In the genomic region with DNA sequence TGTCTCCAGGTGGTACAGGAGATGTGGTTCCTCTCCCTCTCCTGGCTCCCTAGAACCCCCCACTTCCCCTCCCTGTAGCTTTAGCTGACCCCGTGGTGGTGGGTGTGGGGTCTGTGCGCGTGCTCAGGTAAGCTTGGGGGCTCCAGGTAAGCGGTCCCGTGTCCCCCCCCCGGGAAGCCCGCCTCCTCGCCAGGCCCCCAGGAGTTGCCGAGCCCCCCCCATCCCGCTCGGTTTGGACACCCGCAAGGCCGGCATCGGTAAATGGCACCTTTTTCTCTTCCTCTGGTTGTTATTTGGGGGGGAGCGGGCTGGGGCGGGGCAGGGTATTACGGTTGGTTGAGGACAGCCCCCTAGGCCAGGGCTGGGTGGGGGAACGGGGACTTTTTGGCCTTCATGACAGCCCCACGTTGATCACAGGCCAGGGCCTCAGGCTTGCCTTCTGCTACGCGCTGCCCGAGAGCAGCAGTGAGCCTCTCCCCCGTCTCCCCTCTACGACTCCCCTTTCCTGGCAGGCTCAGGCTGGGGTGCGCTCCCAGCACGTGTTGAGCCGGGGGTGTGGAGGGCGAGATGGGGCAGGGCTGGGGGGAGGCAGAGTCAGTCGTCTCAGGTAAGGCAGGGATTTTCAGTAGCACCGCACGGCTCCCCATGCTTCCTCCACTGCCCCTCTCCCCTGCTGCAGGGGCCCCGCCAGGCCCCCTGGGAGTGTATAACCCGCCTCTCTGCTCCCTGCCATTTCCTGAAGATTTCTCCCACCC, we compare ENCODE assay signal across 18 cellular contexts. TPM values are rescaled to one million over a fixed set of nuclear protein-coding genes. Genes with fewer than 3 reads are reported as not detected.
A peak's percentile ranks its signal among the peaks of the same experiment; 100 is the strongest.
DNase-seq lines count a peak whose midpoint lies in the region; ATAC-seq, FAIRE-seq and TF ChIP-seq lines count a peak whose summit lies in the region.
"Had no signal": no experiment of that assay in that cellular context is flagged by ENCODE, and none has a peak within 500 bp of the region (broad histone marks: within the 10 kb centered on the region; RNA-seq: fewer than 3 reads in every experiment).

No MANE protein-coding gene starts in this region.

- H3K79me1 ChIP-seq in H1 (ENCODE audit: low read depth, low read length) = peaks cover 19% of the 10 kb centered on the region

- H3K23me2 ChIP-seq in H1 (ENCODE audit: low read depth, low read length) = no peaks in the 10 kb centered on the region

- H2BK12ac ChIP-seq in H1 (ENCODE audit: low read depth, low read length) = no peak overlapping the region

- H3K9ac ChIP-seq in HCT116 (ENCODE audit: low read length) (no peak overlapping the region), H1 (replicated peaks in 1 of 4; ENCODE audit: extremely low read depth in 1 of 4, low read depth in 3 of 4, low read length in 3 of 4) (no peak overlapping the region)
- H3K9ac ChIP-seq: KMS-11 had no signal

- no peak for TF ChIP-seq POLR2A in HCT116 (IDR thresholded peaks at IDR 0.05; ENCODE audit: borderline replicate concordance, extremely low read depth, insufficient read depth, insufficient read length)
- no peak for TF ChIP-seq POLR2A in H1 (IDR thresholded peaks at IDR 0.05; ENCODE audit: control extremely low read depth in 1 of 2, low read depth in 2 of 2, low read length in 2 of 2)

- no peak for DNase-seq in cardiac muscle cell (ENCODE audit: low read depth in 1 of 2, low spot score in 1 of 2)
- no peak for DNase-seq in left ventricle myocardium superior
- no peak for DNase-seq in HCT116 (ENCODE audit: low read depth, low spot score)
- no peak for DNase-seq in H1 (ENCODE audit: low read depth in 1 of 2, low spot score in 2 of 2)
- DNase-seq in osteoblast (ENCODE audit: insufficient read length, low spot score, missing footprints) = peak; percentile 31
- DNase-seq in mucosa of descending colon = no peak
- DNase-seq: DMS79 treated with DMSO at 0.1 percent for 48 hours; MV-4-11; NCI-H187; NCI-H446; NCI-H526 treated with DMSO at 0.1 percent for 48 hours; NK-92 treated with Interleukin-12 subunit alpha and Interleukin-12 subunit beta, amount 100 ng/mL, for 24 hours; Peyer's patch had no signal

- CTCF ChIA-PET in HCT116 (lab: Charles Lee) = no interaction called here
- CTCF ChIA-PET in H1 (lab: Charles Lee; ENCODE audit: partially characterized antibody) = interaction anchor here (0.6 to 1.8 kb wide), 5 partner anchors 14 to 130 kb away, joined by 3 to 6 read pairs (median 3); no protein-coding TSS in a partner anchor

- no peak for TF ChIP-seq EP300 in H1 (IDR thresholded peaks at IDR 0.05; ENCODE audit: borderline replicate concordance in 1 of 2, low read depth in 2 of 2, low read length in 2 of 2)

- H3K27ac ChIP-seq in cardiac muscle cell (peak overlapping the region; percentile 72), HCT116 (ENCODE audit: low read depth, low read length) (no peak overlapping the region), H1 (ENCODE audit: low read depth, low read length) (no peak overlapping the region), osteoblast (ENCODE audit: low read depth, low read length) (no peak overlapping the region)
- H3K27ac ChIP-seq: A549, C4-2B, KMS-11, Peyer's patch had no signal

- no peak overlapping the region for H2BK15ac ChIP-seq in H1 (ENCODE audit: low read length)

- H4K8ac ChIP-seq in H1 (ENCODE audit: extremely low read depth, insufficient read depth, low read length) = 0 out of 2 replicates have a peak overlapping the region, but pooled peaks have one; percentile 15

- no peak overlapping the region for H3K4me3 ChIP-seq in cardiac muscle cell
- H3K4me3 ChIP-seq in HCT116 (replicated peaks in 1 of 2; ENCODE audit: low read depth in 1 of 2, low read length in 2 of 2) = no peak overlapping the region
- H3K4me3 ChIP-seq in H1 (ENCODE audit: extremely low read depth in 1 of 4, insufficient read depth in 2 of 4, low read depth in 3 of 4, low read length in 4 of 4) = no peak overlapping the region
- no peak overlapping the region for H3K4me3 ChIP-seq in osteoblast (ENCODE audit: insufficient read depth, low read length)
- H3K4me3 ChIP-seq in mucosa of descending colon = no peak overlapping the region
- H3K4me3 ChIP-seq: A549, Peyer's patch had no signal

- TF ChIP-seq CTCF in cardiac muscle cell (IDR thresholded peaks at IDR 0.05; ENCODE audit: low read depth, low read length) (no peak), HCT116 (IDR thresholded peaks at IDR 0.05 in 2 of 3, conservative IDR thresholded peaks at IDR 0.05 in 1 of 3; ENCODE audit: borderline replicate concordance in 1 of 3, insufficient read depth in 1 of 3, low read depth in 2 of 3, low read length in 2 of 3) (no peak), H1 (IDR thresholded peaks at IDR 0.05; ENCODE audit: control extremely low read depth in 1 of 3, insufficient read depth in 1 of 3, low read depth in 1 of 3, low read length in 3 of 3) (no peak), osteoblast (IDR thresholded peaks at IDR 0.05; ENCODE audit: extremely low read depth, low read depth, low read length) (no peak), mucosa of descending colon (IDR thresholded peaks at IDR 0.05) (no peak)

- RAD21 ChIA-PET in HCT116 (lab: Charles Lee; ENCODE audit: low non-redundant PET in 1 of 2, low total read pairs in 2 of 2, uncharacterized antibody in 2 of 2, unreplicated experiment in 2 of 2) = no interaction called here

- H3K79me2 ChIP-seq in HCT116 (ENCODE audit: insufficient read depth, low read length) (peaks cover 65% of the 10 kb centered on the region), H1 (ENCODE audit: control insufficient read depth in 1 of 2, insufficient read depth in 2 of 2, low read length in 2 of 2) (peaks cover 0 to 14% of the 10 kb centered on the region in 2 experiments; a peak in 1 of 4 replicates), osteoblast (ENCODE audit: insufficient read depth, low read length) (peaks cover 47% of the 10 kb centered on the region)

- no peaks in the 10 kb centered on the region for H3K9me2 ChIP-seq in HCT116 (ENCODE audit: insufficient read depth)

- H2AFZ ChIP-seq in HCT116 (ENCODE audit: low read depth, low read length, poor library complexity, severe bottlenecking) (no peak overlapping the region), H1 (ENCODE audit: low read length) (no peak overlapping the region), osteoblast (ENCODE audit: low read length) (no peak overlapping the region)

- H3K36me3 ChIP-seq in cardiac muscle cell (peaks cover 66% of the 10 kb centered on the region), HCT116 (ENCODE audit: control insufficient read depth in 1 of 2, insufficient read depth in 2 of 2, low read length in 2 of 2) (peaks cover 71 to 82% of the 10 kb centered on the region in 2 experiments), H1 (ENCODE audit: control insufficient read depth in 2 of 4, insufficient read depth in 4 of 4, low read length in 3 of 4) (peaks cover 40 to 86% (median 76%) of the 10 kb centered on the region in 4 experiments), osteoblast (ENCODE audit: insufficient read depth, low read length) (peaks cover 79% of the 10 kb centered on the region), mucosa of descending colon (ENCODE audit: low read depth) (peaks cover 3% of the 10 kb centered on the region)

- H4K5ac ChIP-seq in H1 (ENCODE audit: insufficient read length, low read depth, low read length) = no peak overlapping the region

- H4K20me1 ChIP-seq in HCT116 (ENCODE audit: insufficient read depth) (peaks cover 3% of the 10 kb centered on the region; the same call in 1 of the 2 replicates), H1 (replicated peaks in 1 of 2; ENCODE audit: control insufficient read depth in 1 of 2, insufficient read depth in 2 of 2, low read length in 2 of 2) (peaks cover 20 to 39% of the 10 kb centered on the region in 2 experiments), osteoblast (ENCODE audit: insufficient read depth, low read length) (peaks cover 50% of the 10 kb centered on the region)

- TSS peak; percentile 15 for BruUV-seq in HCT116 (replicated peaks; lab: Mats Ljungman, UMichigan)

- H2BK5ac ChIP-seq in H1 (ENCODE audit: low read depth, low read length) = no peak overlapping the region

- H4K91ac ChIP-seq in H1 (replicated peaks; ENCODE audit: insufficient read length, low read length) = no peak overlapping the region

- no peaks in the 10 kb centered on the region for H3K9me3 ChIP-seq in cardiac muscle cell (ENCODE audit: low read depth)
- no peaks in the 10 kb centered on the region for H3K9me3 ChIP-seq in HCT116 (ENCODE audit: control insufficient read depth in 1 of 2, insufficient read depth in 1 of 2, low read depth in 1 of 2, low read length in 2 of 2)
- H3K9me3 ChIP-seq in H1 (ENCODE audit: insufficient read depth in 2 of 2, low read depth in 1 of 2, low read length in 1 of 2) = no peaks in the 10 kb centered on the region
- H3K9me3 ChIP-seq in osteoblast (ENCODE audit: low read depth, low read length) = no peaks in the 10 kb centered on the region
- no peaks in the 10 kb centered on the region for H3K9me3 ChIP-seq in mucosa of descending colon
- H3K9me3 ChIP-seq: A549, Peyer's patch had no signal

- H3K4me1 ChIP-seq in cardiac muscle cell (ENCODE audit: low read depth) (peaks cover 3% of the 10 kb centered on the region), HCT116 (ENCODE audit: control insufficient read depth in 1 of 2, insufficient read depth in 2 of 2, low read length in 2 of 2) (no peaks in the 10 kb centered on the region), H1 (replicated peaks in 1 of 4; ENCODE audit: control insufficient read depth in 3 of 4, insufficient read depth in 4 of 4, low read length in 3 of 4) (no peaks in the 10 kb centered on the region), osteoblast (ENCODE audit: insufficient read depth, low read length) (no peaks in the 10 kb centered on the region), mucosa of descending colon (ENCODE audit: low read depth) (no peaks in the 10 kb centered on the region)
- H3K4me1 ChIP-seq: Peyer's patch had no signal

- no peak for FAIRE-seq in H1 (lab: Jason Lieb, UNC)
- FAIRE-seq: A549 had no signal

- TF ChIP-seq RAD21 in HCT116 (IDR thresholded peaks at IDR 0.05; ENCODE audit: low read depth) = no peak
- no peak for TF ChIP-seq RAD21 in H1 (IDR thresholded peaks at IDR 0.05 in 1 of 2, conservative IDR thresholded peaks at IDR 0.05 in 1 of 2; ENCODE audit: low read depth in 2 of 2, low read length in 2 of 2)

- WGBS in H1 (ENCODE audit: extremely low coverage in 1 of 2, insufficient coverage in 1 of 2, insufficient read length in 1 of 2, insufficient replicate concordance in 2 of 2, low coverage in 1 of 2, low lambda C conversion rate in 2 of 2, missing lambda C conversion rate in 1 of 2), 2 experiments = 85% methylated on average over 19 of the region's 33 CpGs; no CpG with 5 or more reads in 1 of the 2 experiments

- no peak overlapping the region for H3K18ac ChIP-seq in H1 (ENCODE audit: extremely low read depth, low read length)

- no peak overlapping the region for H3K4ac ChIP-seq in H1 (replicated peaks; ENCODE audit: insufficient read length, low read depth, low read length)

- intact Hi-C loops in left ventricle myocardium superior (cut with micrococcal nuclease) (loop anchor here (5.0 kb wide), 1 partner anchor 104 kb away; no protein-coding TSS in a partner anchor), HCT116 (cut with micrococcal nuclease) (no loop called here), mucosa of descending colon (cut with DNase I, micrococcal nuclease) (no loop called here)

- H3K56ac ChIP-seq in H1 (replicated peaks; ENCODE audit: insufficient read length, low read depth, low read length) = no peak overlapping the region

- no peak overlapping the region for H2AK5ac ChIP-seq in H1 (ENCODE audit: low read depth, low read length)

- no peak overlapping the region for H3K14ac ChIP-seq in H1 (ENCODE audit: insufficient read length)

- H2BK120ac ChIP-seq in H1 (replicated peaks; ENCODE audit: low read depth, low read length) = no peak overlapping the region

- no peaks in the 10 kb centered on the region for H3K27me3 ChIP-seq in cardiac muscle cell
- no peaks in the 10 kb centered on the region for H3K27me3 ChIP-seq in HCT116 (ENCODE audit: insufficient read depth, low read length)
- H3K27me3 ChIP-seq in H1 (replicated peaks in 1 of 4; ENCODE audit: control insufficient read depth in 3 of 4, extremely low read depth in 1 of 4, insufficient read depth in 3 of 4, low read length in 3 of 4) = no peaks in the 10 kb centered on the region
- no peaks in the 10 kb centered on the region for H3K27me3 ChIP-seq in osteoblast (ENCODE audit: insufficient read depth, low read length)
- H3K27me3 ChIP-seq: Peyer's patch had no signal

- ATAC-seq in left ventricle myocardium superior = no peak
- no peak for ATAC-seq in HCT116
- ATAC-seq in HG03565 (IDR thresholded peaks at IDR 0.05; ENCODE audit: unreplicated experiment) = no peak
- ATAC-seq in GM19452 (IDR thresholded peaks at IDR 0.05; ENCODE audit: unreplicated experiment) = no peak
- ATAC-seq in mucosa of descending colon = no peak
- ATAC-seq: A549 had no signal

- no peak overlapping the region for H3K4me2 ChIP-seq in HCT116 (ENCODE audit: low read length)
- H3K4me2 ChIP-seq in H1 (ENCODE audit: insufficient read depth in 1 of 2, low read depth in 2 of 2, low read length in 2 of 2) = no peak overlapping the region
- H3K4me2 ChIP-seq in osteoblast (ENCODE audit: insufficient read depth, low read length) = no peak overlapping the region
- H3K4me2 ChIP-seq: A549, KMS-11 had no signal

- H3K23ac ChIP-seq in H1 (ENCODE audit: insufficient read length) = no peak overlapping the region

- H2BK20ac ChIP-seq in H1 (ENCODE audit: low read length) = no peak overlapping the region

- POLR2A ChIA-PET in HCT116 (lab: Charles Lee) (no interaction called here), H1 (lab: Charles Lee; ENCODE audit: partially characterized antibody) (interaction anchor here (0.7 to 3.6 kb wide), 3 partner anchors 9 to 107 kb away, joined by 3 to 30 read pairs (median 3); no protein-coding TSS in a partner anchor)

RNA-seq across cellular contexts. Expression of gene LIN7B, which starts 10.7 kb away (rescaled TPM):
- 20.0 and 24.5 TPM in 2 replicates for total RNA-seq in cardiac muscle cell
- 34.6 and 37.8 TPM in 2 replicates for polyA plus RNA-seq in cardiac muscle cell
- total RNA-seq in left ventricle myocardium superior = 19.8 TPM
- 7.2 TPM for total RNA-seq in HCT116 (2021; ENCODE audit: unreplicated experiment)
- 7.0 and 7.1 TPM in 2 replicates for polyA plus RNA-seq in HCT116 (2012)
- 4.1 and 4.2 TPM in 2 replicates for total RNA-seq in H1 (2021; fragmentation: NEBNext Ultra II Directional; extraction: Animal tissue kit (Norgen Biotek cat#: 25700))
- polyA plus RNA-seq in H1 (2011; rRNA removed) = 4.1 and 6.0 TPM in 2 replicates
- 4.6 TPM for polyA plus RNA-seq in H1 (2011; cell fraction: cytosol; rRNA removed)
- polyA plus RNA-seq in H1 (2011; cell fraction: nucleus; rRNA removed) = 9.1 TPM
- polyA plus RNA-seq in H1 (2012, experiment 1 of 2) = 1.7 to 7.5 TPM (median 4.9 TPM) in 4 replicates
- polyA plus RNA-seq in H1 (2012, experiment 2 of 2) = 2.1 TPM
- 1.8 TPM for polyA plus RNA-seq in H1 (2013, experiment 1 of 2)
- polyA plus RNA-seq in H1 (2013, experiment 2 of 2) = 2.8 TPM
- 1.6 and 2.4 TPM in 2 replicates for polyA minus RNA-seq in H1 (2011; rRNA and poly(A)+ RNA removed)
- not detected for polyA minus RNA-seq in H1 (2011; cell fraction: cytosol; rRNA and poly(A)+ RNA removed)
- 3.5 TPM for polyA minus RNA-seq in H1 (2011; cell fraction: nucleus; rRNA and poly(A)+ RNA removed)
- total RNA-seq in osteoblast = 5.6 and 6.2 TPM in 2 replicates
- 10 to 100 TPM in 2 of 3 donors, 1 to 10 TPM in 1; 7.2 to 20.4 (median 11.7) TPM for total RNA-seq in mucosa of descending colon

RNA-seq across cellular contexts. Expression of gene C19orf73, which starts 15.4 kb away (rescaled TPM):
- total RNA-seq in cardiac muscle cell = 2.1 and 12.5 TPM in 2 replicates
- 3.7 and 9.6 TPM in 2 replicates for polyA plus RNA-seq in cardiac muscle cell
- 1.2 TPM for total RNA-seq in left ventricle myocardium superior
- 2.2 TPM for total RNA-seq in HCT116 (2021; ENCODE audit: unreplicated experiment)
- 2.4 and 2.5 TPM in 2 replicates for polyA plus RNA-seq in HCT116 (2012)
- total RNA-seq in H1 (2021; fragmentation: NEBNext Ultra II Directional; extraction: Animal tissue kit (Norgen Biotek cat#: 25700)) = 1.2 and 2.5 TPM in 2 replicates
- polyA plus RNA-seq in H1 (2011; rRNA removed) = 4.6 and 10.0 TPM in 2 replicates
- 6.5 TPM for polyA plus RNA-seq in H1 (2011; cell fraction: cytosol; rRNA removed)
- 10.6 TPM for polyA plus RNA-seq in H1 (2011; cell fraction: nucleus; rRNA removed)
- 1.4 to 3.3 TPM (median 2.6 TPM) in 4 replicates for polyA plus RNA-seq in H1 (2012, experiment 1 of 2)
- polyA plus RNA-seq in H1 (2012, experiment 2 of 2) = 1.8 TPM
- polyA plus RNA-seq in H1 (2013, experiment 1 of 2) = 3.3 TPM
- polyA plus RNA-seq in H1 (2013, experiment 2 of 2) = 2.7 TPM
- polyA minus RNA-seq in H1 (2011; rRNA and poly(A)+ RNA removed) = 0.63 and 1.6 TPM in 2 replicates
- polyA minus RNA-seq in H1 (2011; cell fraction: cytosol; rRNA and poly(A)+ RNA removed) = 1.7 TPM
- polyA minus RNA-seq in H1 (2011; cell fraction: nucleus; rRNA and poly(A)+ RNA removed) = 7.8 TPM
- total RNA-seq in osteoblast = 0.36 TPM in 1 of 2 replicates, not detected in the other
- total RNA-seq in mucosa of descending colon = 1 to 10 TPM; 1.8 to 3.2 (median 2.1) TPM

RNA-seq across cellular contexts. Expression of gene PPFIA3, which starts 15.8 kb away (rescaled TPM):
- total RNA-seq in cardiac muscle cell = 27.3 and 30.4 TPM in 2 replicates
- polyA plus RNA-seq in cardiac muscle cell = 29.3 and 32.5 TPM in 2 replicates
- total RNA-seq in left ventricle myocardium superior = 4.0 TPM
- total RNA-seq in HCT116 (2021; ENCODE audit: unreplicated experiment) = 28.1 TPM
- polyA plus RNA-seq in HCT116 (2012) = 17.3 and 20.5 TPM in 2 replicates
- 25.3 and 28.0 TPM in 2 replicates for total RNA-seq in H1 (2021; fragmentation: NEBNext Ultra II Directional; extraction: Animal tissue kit (Norgen Biotek cat#: 25700))
- polyA plus RNA-seq in H1 (2011; rRNA removed) = 15.9 and 28.8 TPM in 2 replicates
- 24.4 TPM for polyA plus RNA-seq in H1 (2011; cell fraction: cytosol; rRNA removed)
- polyA plus RNA-seq in H1 (2011; cell fraction: nucleus; rRNA removed) = 60.9 TPM
- polyA plus RNA-seq in H1 (2012, experiment 1 of 2) = 19.8 to 30.7 TPM (median 28.0 TPM) in 4 replicates
- 23.3 TPM for polyA plus RNA-seq in H1 (2012, experiment 2 of 2)
- polyA plus RNA-seq in H1 (2013, experiment 1 of 2) = 23.1 TPM
- 22.3 TPM for polyA plus RNA-seq in H1 (2013, experiment 2 of 2)
- 12.6 and 13.4 TPM in 2 replicates for polyA minus RNA-seq in H1 (2011; rRNA and poly(A)+ RNA removed)
- 15.0 TPM for polyA minus RNA-seq in H1 (2011; cell fraction: cytosol; rRNA and poly(A)+ RNA removed)
- 28.2 TPM for polyA minus RNA-seq in H1 (2011; cell fraction: nucleus; rRNA and poly(A)+ RNA removed)
- total RNA-seq in osteoblast = 1.1 and 1.2 TPM in 2 replicates
- total RNA-seq in mucosa of descending colon = 10 to 100 TPM; 15.1 to 21.4 (median 19.6) TPM

RNA-seq across cellular contexts. Expression of gene SNRNP70, which starts 18.3 kb away (rescaled TPM):
- total RNA-seq in cardiac muscle cell (396 and 598 TPM in 2 replicates), left ventricle myocardium superior (139 TPM), HCT116 (2021; ENCODE audit: unreplicated experiment) (236 TPM), osteoblast (105 and 111 TPM in 2 replicates), mucosa of descending colon (100 to 1,000 TPM; 136 to 257 (median 200) TPM)
- polyA plus RNA-seq in cardiac muscle cell (470 and 492 TPM in 2 replicates), H1 (2011; rRNA removed) (235 and 515 TPM in 2 replicates)
- 193 and 211 TPM in 2 replicates for polyA plus RNA-seq in HCT116 (2012)
- total RNA-seq in H1 (2021; fragmentation: NEBNext Ultra II Directional; extraction: Animal tissue kit (Norgen Biotek cat#: 25700)) = 231 and 244 TPM in 2 replicates
- 297 TPM for polyA plus RNA-seq in H1 (2011; cell fraction: cytosol; rRNA removed)
- polyA plus RNA-seq in H1 (2011; cell fraction: nucleus; rRNA removed) = 997 TPM
- 258 to 390 TPM (median 349 TPM) in 4 replicates for polyA plus RNA-seq in H1 (2012, experiment 1 of 2)
- polyA plus RNA-seq in H1 (2012, experiment 2 of 2) = 223 TPM
- polyA plus RNA-seq in H1 (2013, experiment 1 of 2) = 289 TPM
- polyA plus RNA-seq in H1 (2013, experiment 2 of 2) = 270 TPM
- polyA minus RNA-seq in H1 (2011; rRNA and poly(A)+ RNA removed) = 75.3 and 90.3 TPM in 2 replicates
- 102 TPM for polyA minus RNA-seq in H1 (2011; cell fraction: cytosol; rRNA and poly(A)+ RNA removed)
- polyA minus RNA-seq in H1 (2011; cell fraction: nucleus; rRNA and poly(A)+ RNA removed) = 140 TPM

RNA-seq across cellular contexts. Expression of gene KCNA7, which starts 31.0 kb away (rescaled TPM):
- total RNA-seq in cardiac muscle cell = 1.1 and 2.3 TPM in 2 replicates
- polyA plus RNA-seq in cardiac muscle cell = 1.3 and 1.6 TPM in 2 replicates
- 0.42 TPM for total RNA-seq in left ventricle myocardium superior
- total RNA-seq in HCT116 (2021; ENCODE audit: unreplicated experiment) = not detected
- polyA plus RNA-seq in HCT116 (2012) = 0.02 and 0.10 TPM in 2 replicates
- total RNA-seq in H1 (2021; fragmentation: NEBNext Ultra II Directional; extraction: Animal tissue kit (Norgen Biotek cat#: 25700)) = 0.10 and 0.17 TPM in 2 replicates
- polyA plus RNA-seq in H1 (2011; rRNA removed) = 0.06 and 0.09 TPM in 2 replicates
- polyA plus RNA-seq in H1 (2011; cell fraction: cytosol; rRNA removed) = 0.13 TPM
- 0.10 TPM for polyA plus RNA-seq in H1 (2011; cell fraction: nucleus; rRNA removed)
- 0.15 to 0.23 TPM (median 0.18 TPM) in 4 replicates for polyA plus RNA-seq in H1 (2012, experiment 1 of 2)
- not detected for polyA plus RNA-seq in H1 (2012, experiment 2 of 2)
- polyA plus RNA-seq in H1 (2013, experiment 1 of 2) = 0.08 TPM
- 0.07 TPM for polyA plus RNA-seq in H1 (2013, experiment 2 of 2)
- 0.09 and 0.24 TPM in 2 replicates for polyA minus RNA-seq in H1 (2011; rRNA and poly(A)+ RNA removed)
- not detected for polyA minus RNA-seq in H1 (2011; cell fraction: cytosol; rRNA and poly(A)+ RNA removed)
- polyA minus RNA-seq in H1 (2011; cell fraction: nucleus; rRNA and poly(A)+ RNA removed) = 0.20 TPM
- not detected in 2 replicates for total RNA-seq in osteoblast
- not detected for total RNA-seq in mucosa of descending colon
- total RNA-seq: Peyer's patch had no signal
- polyA plus RNA-seq: A549 had no signal
